ENCODE assay signal across 9 cellular contexts in the genomic region with DNA sequence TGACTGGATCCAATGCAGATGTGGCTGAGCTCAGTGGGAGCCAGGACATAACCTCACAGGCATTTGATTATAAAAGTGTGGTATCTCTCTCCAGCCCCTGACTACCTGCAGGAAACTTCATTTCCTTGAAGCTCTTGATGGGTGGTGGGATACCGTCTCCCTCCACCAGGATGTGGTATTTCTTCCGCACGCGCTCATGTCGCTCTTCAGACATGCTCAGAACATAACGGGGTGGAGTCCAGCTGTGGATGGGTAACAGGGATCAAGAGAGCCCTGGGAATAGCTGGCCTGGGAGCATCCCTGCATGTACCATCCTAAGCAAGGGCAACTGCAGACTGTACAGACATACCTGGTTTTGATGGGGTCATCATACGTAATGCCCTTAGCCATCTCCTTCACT. TPM values are rescaled to one million over a fixed set of nuclear protein-coding genes. Genes with fewer than 3 reads are reported as not detected.
DNase-seq lines count a peak whose midpoint lies in the region; ATAC-seq and TF ChIP-seq lines count a peak whose summit lies in the region.
"Had no signal": no experiment of that assay in that cellular context is flagged by ENCODE, and none has a peak within 500 bp of the region (broad histone marks: within the 10 kb centered on the region; RNA-seq: fewer than 3 reads in every experiment).

No MANE protein-coding gene starts in this region.

- no peak overlapping the region for H3K14ac ChIP-seq in IMR-90 (replicated peaks; ENCODE audit: low read depth, low read length)

- POLR2A ChIA-PET in IMR-90 (lab: Charles Lee; ENCODE audit: unreplicated experiment), result no interaction called here

- H3K4me2 ChIP-seq in IMR-90 (ENCODE audit: low read depth, low read length), result peak overlapping the region; percentile 96

- no peak overlapping the region for H4K91ac ChIP-seq in IMR-90 (ENCODE audit: insufficient read depth, low read depth, low read length)

- WGBS in IMR-90 (ENCODE audit: extremely low coverage in 2 of 2, insufficient read length in 1 of 2), 2 experiments, result 93% methylated on average over 6 of the region's 7 CpGs; no CpG with 5 or more reads in 1 of the 2 experiments

- H2BK15ac ChIP-seq in IMR-90 (ENCODE audit: low read depth, low read length), result no peak overlapping the region

- dilution Hi-C loops in IMR-90 (cut with HindIII; ENCODE audit: low sequenced_read_pairs, unreplicated experiment), result no loop called here

- no peak overlapping the region for H4K5ac ChIP-seq in IMR-90 (ENCODE audit: low read depth, low read length)

- no peak for TF ChIP-seq POLR2A in IMR-90 (IDR thresholded peaks at IDR 0.05; ENCODE audit: low read depth, low read length)

- no peaks in the 10 kb centered on the region for H3K27me3 ChIP-seq in BE2C
- no peaks in the 10 kb centered on the region for H3K27me3 ChIP-seq in IMR-90 (ENCODE audit: control insufficient read depth, insufficient read depth, low read length)
- H3K27me3 ChIP-seq in brain microvascular endothelial cell (replicated peaks), result no peaks in the 10 kb centered on the region
- no peaks in the 10 kb centered on the region for H3K27me3 ChIP-seq in muscle layer of duodenum (ENCODE audit: low read depth, low read length)

- H3K4me3 ChIP-seq in BE2C (ENCODE audit: low read depth, low read length) (peak overlapping the region; percentile 93), IMR-90 (ENCODE audit: insufficient read depth, low read depth, low read length) (peak overlapping the region; percentile 70), brain microvascular endothelial cell (ENCODE audit: low read depth, low read length) (peak overlapping the region; percentile 100), muscle layer of duodenum (ENCODE audit: low read depth in 1 of 2, low read length in 2 of 2) (peak overlapping the region; percentile 86 to 99)

- peak overlapping the region; percentile 97 for H2AK9ac ChIP-seq in IMR-90 (replicated peaks; ENCODE audit: low read depth, low read length, poor library complexity)

- H3K4ac ChIP-seq in IMR-90 (ENCODE audit: low read depth, low read length), result no peak overlapping the region

- 0 out of 2 replicates have a peak, but pooled peaks cover 4% of the 10 kb centered on the region for H3K9me1 ChIP-seq in IMR-90 (ENCODE audit: insufficient read depth, low read length)

- H3K27ac ChIP-seq in IMR-90 (ENCODE audit: insufficient read depth, low read length) (no peak overlapping the region), brain microvascular endothelial cell (no peak overlapping the region), muscle layer of duodenum (ENCODE audit: low read length) (no peak overlapping the region)

- no peak overlapping the region for H2BK5ac ChIP-seq in IMR-90 (ENCODE audit: low read depth, low read length, poor library complexity, severe bottlenecking)

- TF ChIP-seq CTCF in BE2C (IDR thresholded peaks at IDR 0.05; ENCODE audit: low read depth, low read length), result no peak
- TF ChIP-seq CTCF in IMR-90 (conservative IDR thresholded peaks at IDR 0.05; ENCODE audit: low read depth, low read length), result no peak
- no peak for TF ChIP-seq CTCF in brain microvascular endothelial cell (IDR thresholded peaks at IDR 0.05; ENCODE audit: low read depth, low read length, missing control alignments)

- no peak overlapping the region for H2BK120ac ChIP-seq in IMR-90 (ENCODE audit: low read depth, low read length)

- in situ Hi-C loops in IMR-90 (cut with MboI; ENCODE audit: low sequenced_read_pairs) (no loop called here), brain microvascular endothelial cell (cut with HindIII; ENCODE audit: low pct_ligation_motif_present, low sequenced_read_pairs) (no loop called here)

- no peak overlapping the region for H3K23ac ChIP-seq in IMR-90 (ENCODE audit: low read depth, low read length)

- BruUV-seq in IMR-90 (replicated peaks; lab: Mats Ljungman, UMichigan), result no TSS peak

- TF ChIP-seq RAD21 in IMR-90 (IDR thresholded peaks at IDR 0.05; ENCODE audit: low read length), result no peak

- H4K20me1 ChIP-seq in IMR-90 (ENCODE audit: insufficient read depth, low read length), result no peaks in the 10 kb centered on the region; the same call in 1 of the 2 replicates

- CTCF ChIA-PET in IMR-90 (lab: Yijun Ruan, JAX), result no interaction called here

- no peaks in the 10 kb centered on the region for H3K9me3 ChIP-seq in BE2C
- no peaks in the 10 kb centered on the region for H3K9me3 ChIP-seq in IMR-90 (ENCODE audit: control insufficient read depth, insufficient read depth, low read length)
- no peaks in the 10 kb centered on the region for H3K9me3 ChIP-seq in muscle layer of duodenum (ENCODE audit: control insufficient read depth in 1 of 2, low read length in 2 of 2)

- no peak overlapping the region for H3K56ac ChIP-seq in IMR-90 (ENCODE audit: extremely low read depth, insufficient read depth, low read length)

- H2AFZ ChIP-seq in IMR-90 (replicated peaks; ENCODE audit: low read length, poor library complexity), result no peak overlapping the region

- intact Hi-C loops in IMR-90 (cut with micrococcal nuclease) (no loop called here), posterior vena cava (cut with DNase I) (no loop called here)

- H3K9ac ChIP-seq in IMR-90 (ENCODE audit: low read depth, low read length), result peak overlapping the region; percentile 88

- peaks cover 34 to 48% of the 10 kb centered on the region in 2 experiments for H3K79me1 ChIP-seq in IMR-90 (ENCODE audit: low read depth in 1 of 2, low read length in 2 of 2)

- H2AK5ac ChIP-seq in IMR-90 (ENCODE audit: low read depth, low read length), result 0 out of 2 replicates have a peak overlapping the region, but pooled peaks have one; percentile 91

- DNase-seq in BE2C (no peak), IMR-90 (no peak), brain microvascular endothelial cell (no peak), midbrain (lab: John Stamatoyannopoulos, UW) (no peak), COLO829 (ENCODE audit: low spot score) (no peak), posterior vena cava (ENCODE audit: low spot score) (no peak)
- DNase-seq: NCI-H446 had no signal

- ATAC-seq in IMR-90 (ENCODE audit: low read depth), result no peak
- no peak for ATAC-seq in GM18907 (IDR thresholded peaks at IDR 0.05; ENCODE audit: unreplicated experiment)

- H3K36me3 ChIP-seq in BE2C, result peaks cover 63% of the 10 kb centered on the region
- peaks cover 64% of the 10 kb centered on the region for H3K36me3 ChIP-seq in IMR-90 (ENCODE audit: control insufficient read depth, insufficient read depth, low read length)
- H3K36me3 ChIP-seq in brain microvascular endothelial cell (replicated peaks), result peaks cover 66% of the 10 kb centered on the region
- H3K36me3 ChIP-seq in muscle layer of duodenum (ENCODE audit: control insufficient read depth in 1 of 2, insufficient read depth in 2 of 2, low read length in 2 of 2), result peaks cover 42 to 67% of the 10 kb centered on the region in 2 donors

- no peaks in the 10 kb centered on the region; the same call in 1 of the 2 replicates for H3K4me1 ChIP-seq in BE2C
- peaks cover 7% of the 10 kb centered on the region for H3K4me1 ChIP-seq in IMR-90 (ENCODE audit: control insufficient read depth, insufficient read depth, low read length)
- peaks cover 6 to 32% of the 10 kb centered on the region in 2 donors for H3K4me1 ChIP-seq in muscle layer of duodenum (ENCODE audit: control insufficient read depth in 1 of 2, insufficient read depth in 2 of 2, low read length in 2 of 2)

- no peak overlapping the region for H3K18ac ChIP-seq in IMR-90 (ENCODE audit: low read depth, low read length)

- H4K8ac ChIP-seq in IMR-90 (ENCODE audit: low read depth in 2 of 2, low read length in 2 of 2), result peak overlapping the region in 1 of 2 experiments; percentile 17; a peak in 2 of 4 replicates

- no peak overlapping the region for H2BK20ac ChIP-seq in IMR-90 (ENCODE audit: low read depth, low read length)

TF ChIP-seq in IMR-90, 13 proteins besides CTCF, POLR2A, EP300 and RAD21 (continues in another document):
- no peak for TF ChIP-seq CHD1 (IDR thresholded peaks at IDR 0.05; ENCODE audit: low read depth, low read length)
- no peak for TF ChIP-seq SMC3 (IDR thresholded peaks at IDR 0.05; ENCODE audit: low read depth, low read length)
- TF ChIP-seq MAZ (IDR thresholded peaks at IDR 0.05; ENCODE audit: borderline replicate concordance, low read depth, low read length), result no peak
- no peak for TF ChIP-seq RCOR1 (IDR thresholded peaks at IDR 0.05; ENCODE audit: insufficient replicate concordance, low read length)

RNA-seq across cellular contexts. Expression of a gene that starts 1.2 kb away (rescaled TPM):
- polyA plus RNA-seq in BE2C (2012; ENCODE audit: insufficient read depth, insufficient read length, low read depth), result 914 TPM
- total RNA-seq in IMR-90 (2012; rRNA removed), result 130 and 141 TPM in 2 replicates
- 160 and 170 TPM in 2 replicates for polyA plus RNA-seq in IMR-90 (2012; rRNA removed)
- 124 and 130 TPM in 2 replicates for polyA plus RNA-seq in IMR-90 (2012; cell fraction: cytosol; rRNA removed)
- polyA plus RNA-seq in IMR-90 (2012; cell fraction: nucleus; rRNA removed; ENCODE audit: low replicate concordance), result 358 and 582 TPM in 2 replicates
- 10 to 100 TPM; 52.1 to 52.6 TPM for total RNA-seq in posterior vena cava

RNA-seq across cellular contexts. Expression of a gene that starts 6.0 kb away (rescaled TPM):
- 33.9 TPM for polyA plus RNA-seq in BE2C (2012; ENCODE audit: insufficient read depth, insufficient read length, low read depth)
- total RNA-seq in IMR-90 (2012; rRNA removed), result 0.54 and 0.56 TPM in 2 replicates
- 3.6 and 3.9 TPM in 2 replicates for polyA plus RNA-seq in IMR-90 (2012; rRNA removed)
- 0.49 and 1.3 TPM in 2 replicates for polyA plus RNA-seq in IMR-90 (2012; cell fraction: cytosol; rRNA removed)
- 20.3 and 32.4 TPM in 2 replicates for polyA plus RNA-seq in IMR-90 (2012; cell fraction: nucleus; rRNA removed; ENCODE audit: low replicate concordance)
- 10 to 100 TPM in 1 of 2 donors, 1 to 10 TPM in 1; 8.0 to 19.2 TPM for total RNA-seq in posterior vena cava

RNA-seq across cellular contexts. Expression of a gene that starts 18.2 kb away (rescaled TPM):
- polyA plus RNA-seq in BE2C (2012; ENCODE audit: insufficient read depth, insufficient read length, low read depth), result 84.1 TPM
- total RNA-seq in IMR-90 (2012; rRNA removed) (70.4 and 72.5 TPM in 2 replicates), posterior vena cava (100 to 1,000 TPM; 448 to 580 TPM)
- 534 and 574 TPM in 2 replicates for polyA plus RNA-seq in IMR-90 (2012; rRNA removed)
- 252 and 588 TPM in 2 replicates for polyA plus RNA-seq in IMR-90 (2012; cell fraction: cytosol; rRNA removed)
- 1,535 and 3,107 TPM in 2 replicates for polyA plus RNA-seq in IMR-90 (2012; cell fraction: nucleus; rRNA removed; ENCODE audit: low replicate concordance)

RNA-seq across cellular contexts. Expression of a gene that starts 38.8 kb away (rescaled TPM):
- polyA plus RNA-seq in BE2C (2012; ENCODE audit: insufficient read depth, insufficient read length, low read depth), result 261 TPM
- 8.1 and 9.5 TPM in 2 replicates for total RNA-seq in IMR-90 (2012; rRNA removed)
- 51.4 and 52.2 TPM in 2 replicates for polyA plus RNA-seq in IMR-90 (2012; rRNA removed)
- polyA plus RNA-seq in IMR-90 (2012; cell fraction: cytosol; rRNA removed), result 21.3 and 26.2 TPM in 2 replicates
- polyA plus RNA-seq in IMR-90 (2012; cell fraction: nucleus; rRNA removed; ENCODE audit: low replicate concordance), result 386 and 448 TPM in 2 replicates
- 10 to 100 TPM; 33.6 to 36.5 TPM for total RNA-seq in posterior vena cava

RNA-seq across cellular contexts. Expression of a gene that starts 42.1 kb away (rescaled TPM):
- 454 TPM for polyA plus RNA-seq in BE2C (2012; ENCODE audit: insufficient read depth, insufficient read length, low read depth)
- total RNA-seq in IMR-90 (2012; rRNA removed) (122 and 212 TPM in 2 replicates), posterior vena cava (100 to 1,000 TPM in 1 of 2 donors, 10 to 100 TPM in 1; 94.9 to 121 TPM)
- 187 and 235 TPM in 2 replicates for polyA plus RNA-seq in IMR-90 (2012; rRNA removed)
- polyA plus RNA-seq in IMR-90 (2012; cell fraction: cytosol; rRNA removed), result 150 and 193 TPM in 2 replicates
- polyA plus RNA-seq in IMR-90 (2012; cell fraction: nucleus; rRNA removed; ENCODE audit: low replicate concordance), result 786 and 1,481 TPM in 2 replicates
